Comparison of ENCODE assay signal across 1 cellular context in the genomic region with DNA sequence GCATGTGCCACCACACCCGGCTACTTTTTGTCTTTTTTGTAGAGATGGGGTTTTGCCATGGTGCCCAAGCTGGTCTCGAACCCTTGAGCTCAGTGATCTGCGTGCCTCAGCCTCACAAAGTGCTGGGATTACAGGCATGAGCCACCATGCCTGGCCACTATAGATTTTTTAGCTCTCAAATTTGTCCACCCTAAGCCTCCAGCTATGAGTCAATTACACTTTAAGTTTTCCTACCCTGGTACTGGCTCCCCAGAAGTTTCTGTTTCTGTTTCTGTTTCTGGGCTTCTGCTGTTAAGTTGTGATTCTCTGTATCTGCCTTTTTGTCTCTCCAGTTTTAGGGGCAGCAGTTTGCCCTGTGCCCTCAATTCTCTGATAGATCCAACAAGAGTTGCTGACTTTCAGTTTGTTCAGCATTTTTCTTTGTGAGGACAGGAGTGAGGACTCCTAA.
TF ChIP-seq lines count a peak whose summit lies in the region.

No MANE protein-coding gene starts in this region.

TF ChIP-seq in HepG2, 621 proteins besides CTCF, POLR2A, EP300 and RAD21:
- TF ChIP-seq MAFK (conservative IDR thresholded peaks at IDR 0.05 in 1 of 2, IDR thresholded peaks at IDR 0.05 in 1 of 2; ENCODE audit: low read length in 2 of 2): peak; percentile 21 to 47; a peak in 2 of 4 replicates
- no peak for TF ChIP-seq YEATS2 (CRISPR knock-in tag; IDR thresholded peaks at IDR 0.05; ENCODE audit: borderline replicate concordance)
- TF ChIP-seq MAFF (IDR thresholded peaks at IDR 0.05; ENCODE audit: low read depth, low read length): 0 out of 2 replicates have a peak, but pooled peaks have one; percentile 19
